ENCODE assay signal across 8 cellular contexts in the genomic region with DNA sequence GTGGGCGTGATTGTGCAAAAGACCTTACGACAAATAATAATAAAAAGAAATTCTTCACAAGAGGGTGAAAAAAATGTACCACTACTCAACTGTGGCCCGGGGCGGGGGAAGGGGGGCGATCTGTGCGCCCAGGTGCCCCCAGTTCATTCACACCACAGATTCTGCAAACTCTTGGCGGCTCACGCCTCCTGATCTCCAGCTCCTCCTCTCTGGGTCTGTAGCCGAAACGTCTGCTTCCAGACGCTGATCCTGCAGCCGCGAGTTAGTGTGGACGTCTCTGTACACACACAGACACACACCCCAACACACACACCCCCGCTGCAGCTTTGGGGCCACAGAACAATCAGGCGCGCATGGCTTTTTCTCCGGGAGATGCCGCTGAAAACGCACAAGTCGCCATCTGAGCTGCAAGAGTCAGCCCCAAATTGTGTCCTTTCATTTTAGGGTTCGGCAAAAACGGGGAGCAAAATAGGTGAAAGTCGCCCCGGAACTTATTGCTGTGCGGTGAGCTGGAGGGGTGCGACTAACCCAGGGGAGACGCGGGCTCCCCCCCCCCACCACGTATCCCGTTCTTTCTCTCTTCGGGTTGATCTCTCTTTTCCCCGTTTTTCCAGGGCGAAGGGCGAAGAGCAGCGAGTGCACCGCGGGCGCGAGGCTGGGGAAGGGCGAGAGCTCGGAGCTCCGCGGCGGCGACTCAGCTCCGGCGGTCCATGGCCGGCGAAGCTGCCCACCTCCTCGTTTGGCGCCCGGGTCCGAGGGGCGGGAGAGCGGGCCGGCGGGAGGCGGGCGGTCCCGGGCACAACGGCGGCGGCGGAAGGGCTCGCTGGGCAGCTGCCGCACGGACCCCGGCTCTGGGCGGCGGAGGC. TPM values are rescaled to one million over a fixed set of nuclear protein-coding genes. Genes with fewer than 3 reads are reported as not detected.
DNase-seq lines count a peak whose midpoint lies in the region; ATAC-seq lines count a peak whose summit lies in the region.

No MANE protein-coding gene starts in this region.

- H3K27me3 ChIP-seq in muscle layer of duodenum (ENCODE audit: low read depth, low read length) = peaks cover 34% of the 10 kb centered on the region

- CTCF ChIA-PET in activated CD8-positive, alpha-beta memory T cell treated with anti-CD3 and anti-CD28 coated beads, Interleukin-2, amount 10 ng/mL, durations not matched to agents 7 days and 5 days (lab: Charles Lee) = no interaction called here

- H3K27ac ChIP-seq in epithelial cell of prostate (peak overlapping the region; percentile 84), muscle layer of duodenum (ENCODE audit: low read length) (no peak overlapping the region)

- H3K36me3 ChIP-seq in muscle layer of duodenum (ENCODE audit: control insufficient read depth in 1 of 2, insufficient read depth in 2 of 2, low read length in 2 of 2) = no peaks in the 10 kb centered on the region

- peak overlapping the region; percentile 77 to 97 for H3K4me3 ChIP-seq in muscle layer of duodenum (ENCODE audit: low read depth in 1 of 2, low read length in 2 of 2)

- no peaks in the 10 kb centered on the region for H3K9me3 ChIP-seq in muscle layer of duodenum (ENCODE audit: control insufficient read depth in 1 of 2, low read length in 2 of 2)

- peaks cover 76% of the 10 kb centered on the region for H3K27me3 Mint-ChIP-seq in activated CD8-positive, alpha-beta memory T cell treated with anti-CD3 and anti-CD28 coated beads, Interleukin-2, amount 10 ng/mL, durations not matched to agents 7 days and 5 days

- no peak for DNase-seq in activated CD8-positive, alpha-beta memory T cell treated with anti-CD3 and anti-CD28 coated beads, Interleukin-2, amount 10 ng/mL, durations not matched to agents 7 days and 5 days
- DNase-seq in activated CD8-positive, alpha-beta memory T cell treated with anti-CD3 and anti-CD28 coated beads, Interleukin-2, amount 50 U/mL, for 4 hours = no peak
- DNase-seq in RPMI8226 (peak; percentile 46), epithelial cell of prostate (ENCODE audit: low read depth, low spot score) (no peak), KG1 (lab: John Stamatoyannopoulos, UW) (no peak)

- ATAC-seq in activated CD8-positive, alpha-beta memory T cell treated with anti-CD3 and anti-CD28 coated beads, Interleukin-2, amount 10 ng/mL, durations not matched to agents 7 days and 5 days = no peak
- ATAC-seq in HG02973 (IDR thresholded peaks at IDR 0.05; ENCODE audit: unreplicated experiment) = no peak
- no peak for ATAC-seq in HG02763 (IDR thresholded peaks at IDR 0.05; ENCODE audit: unreplicated experiment)

- peaks cover 2 to 30% of the 10 kb centered on the region in 2 donors for H3K4me1 ChIP-seq in muscle layer of duodenum (ENCODE audit: control insufficient read depth in 1 of 2, insufficient read depth in 2 of 2, low read length in 2 of 2)

- H3K36me3 Mint-ChIP-seq in activated CD8-positive, alpha-beta memory T cell treated with anti-CD3 and anti-CD28 coated beads, Interleukin-2, amount 10 ng/mL, durations not matched to agents 7 days and 5 days = no peaks in the 10 kb centered on the region

- peak overlapping the region; percentile 59 for H3K4me3 Mint-ChIP-seq in activated CD8-positive, alpha-beta memory T cell treated with anti-CD3 and anti-CD28 coated beads, Interleukin-2, amount 10 ng/mL, durations not matched to agents 7 days and 5 days

- peak overlapping the region; percentile 32 for H3K27ac Mint-ChIP-seq in activated CD8-positive, alpha-beta memory T cell treated with anti-CD3 and anti-CD28 coated beads, Interleukin-2, amount 10 ng/mL, durations not matched to agents 7 days and 5 days

- peaks cover 14% of the 10 kb centered on the region for H3K4me1 Mint-ChIP-seq in activated CD8-positive, alpha-beta memory T cell treated with anti-CD3 and anti-CD28 coated beads, Interleukin-2, amount 10 ng/mL, durations not matched to agents 7 days and 5 days

- H3K9me3 Mint-ChIP-seq in activated CD8-positive, alpha-beta memory T cell treated with anti-CD3 and anti-CD28 coated beads, Interleukin-2, amount 10 ng/mL, durations not matched to agents 7 days and 5 days (ENCODE audit: low read depth) = no peaks in the 10 kb centered on the region

RNA-seq across cellular contexts. Expression of a gene that starts 0.5 kb away (rescaled TPM):
- under 1 TPM in 1 of 2 experiments, not detected in 1; 0.16 TPM for total RNA-seq in activated CD8-positive, alpha-beta memory T cell treated with anti-CD3 and anti-CD28 coated beads, Interleukin-2, amount 10 ng/mL, durations not matched to agents 7 days and 5 days
